13 cellular contexts compared by ENCODE assay signal in the genomic region with DNA sequence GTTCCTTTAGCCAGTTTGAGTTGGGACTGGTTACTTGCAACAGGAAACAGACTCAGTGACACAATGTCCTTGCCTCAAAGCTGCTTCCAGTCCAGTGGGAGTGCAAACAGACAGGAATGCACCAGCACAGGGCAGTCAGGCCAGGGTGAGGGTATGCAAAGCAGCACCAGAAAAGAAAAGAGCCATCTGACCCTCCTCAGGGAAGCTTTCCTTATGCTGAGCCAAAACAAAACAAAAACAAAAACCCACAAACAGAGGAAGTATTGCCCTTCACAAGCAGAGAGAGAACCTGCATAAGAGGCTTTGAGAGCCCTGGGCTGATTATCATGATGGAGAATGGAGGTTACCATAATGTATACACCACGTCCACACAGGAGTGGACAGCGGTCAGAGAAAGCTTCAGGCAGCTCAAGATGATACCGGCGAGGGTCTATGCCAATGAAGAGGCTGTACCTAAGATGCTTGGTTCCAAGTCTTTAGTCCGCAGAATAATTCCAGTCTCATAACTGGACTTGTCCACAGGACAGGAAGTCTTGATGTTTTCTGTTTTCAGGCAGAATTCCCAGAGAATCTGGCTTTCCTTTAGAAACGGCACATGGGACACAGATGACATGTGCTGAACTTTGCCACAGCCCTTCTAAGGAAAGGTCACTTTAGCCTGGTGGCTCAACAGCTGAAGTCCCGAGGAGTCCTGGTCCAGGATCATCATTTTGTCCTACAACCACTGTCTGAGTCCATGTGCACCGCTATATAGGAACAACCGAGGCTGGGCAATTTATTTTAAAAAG.
DNase-seq lines count a peak whose midpoint lies in the region; ATAC-seq lines count a peak whose summit lies in the region.
"Had no signal": no experiment of that assay in that cellular context is flagged by ENCODE, and none has a peak within 500 bp of the region (broad histone marks: within the 10 kb centered on the region; RNA-seq: fewer than 3 reads in every experiment).

No MANE protein-coding gene starts in this region.

- H4K20me1 ChIP-seq in BLaER1 treated with 17β-estradiol and CSF1 and Interleukin-3, amounts not matched to agents 10 nM and 100 nM = peaks cover 0 to 100% (median 0%) of the 10 kb centered on the region in 11 experiments; a peak in 7 of 22 replicates

- H3K27me3 Mint-ChIP-seq in dendritic cell treated with granulocyte-macrophage colony-stimulating factor and Interleukin-4, amounts not matched to agents 40 ng/mL and 50 ng/mL, for 4 days = no peaks in the 10 kb centered on the region

- H3K4me3 Mint-ChIP-seq in dendritic cell treated with granulocyte-macrophage colony-stimulating factor and Interleukin-4, amounts not matched to agents 40 ng/mL and 50 ng/mL, for 4 days = no peak overlapping the region
- H3K4me3 Mint-ChIP-seq: activated T-helper 17 cell treated with anti-CD3 and anti-CD28 coated beads, Interleukin-2, amount 50 U/mL, for 72 hours; central memory CD8-positive, alpha-beta T cell had no signal

- no peak overlapping the region for H3K9ac ChIP-seq in BLaER1 treated with 17β-estradiol and CSF1 and Interleukin-3, amounts not matched to agents 10 nM and 100 nM

- peaks cover 0 to 12% (median 0%) of the 10 kb centered on the region in 11 experiments; a peak in 4 of 22 replicates for H3K9me3 ChIP-seq in BLaER1 treated with 17β-estradiol and CSF1 and Interleukin-3, amounts not matched to agents 10 nM and 100 nM (replicated peaks in 1 of 11)

- no peaks in the 10 kb centered on the region for H3K27me3 ChIP-seq in BLaER1 treated with 17β-estradiol and CSF1 and Interleukin-3, amounts not matched to agents 10 nM and 100 nM

- H3K4me2 ChIP-seq in BLaER1 treated with 17β-estradiol and CSF1 and Interleukin-3, amounts not matched to agents 10 nM and 100 nM = peak overlapping the region; percentile 1 to 71 (median 53); a peak in 18 of 22 replicates

- no peak for DNase-seq in NCI-H1048 (lab: John Stamatoyannopoulos, UW)
- no peak for DNase-seq in NCI-H526 treated with DMSO at 0.1 percent for 48 hours (lab: John Stamatoyannopoulos, UW)
- no peak for DNase-seq in dermis blood vessel endothelial cell
- DNase-seq in substantia nigra (lab: John Stamatoyannopoulos, UW) = no peak
- DNase-seq: activated CD4-positive, CD25-positive, alpha-beta regulatory T cell; NCI-H510A treated with DMSO at 0.1 percent for 48 hours; stimulated activated naive CD4-positive, alpha-beta T cell had no signal

- intact Hi-C loops in dendritic cell treated with granulocyte-macrophage colony-stimulating factor and Interleukin-4, amounts not matched to agents 40 ng/mL and 50 ng/mL, for 4 days (cut with micrococcal nuclease) = no loop called here

- H3K36me3 ChIP-seq in BLaER1 treated with 17β-estradiol and CSF1 and Interleukin-3, amounts not matched to agents 10 nM and 100 nM = peaks cover 23 to 100% (median 35%) of the 10 kb centered on the region in 11 experiments; a peak in 21 of 22 replicates

- ATAC-seq in GM19328 (IDR thresholded peaks at IDR 0.05; ENCODE audit: unreplicated experiment) = peak; percentile 67
- peak; percentile 77 for ATAC-seq in HG02884 (IDR thresholded peaks at IDR 0.05; ENCODE audit: unreplicated experiment)
- ATAC-seq: activated T-helper 17 cell treated with anti-CD3 and anti-CD28 coated beads, Interleukin-2, amount 50 U/mL, for 72 hours had no signal

- peak overlapping the region; percentile 30 for H3K27ac Mint-ChIP-seq in dendritic cell treated with granulocyte-macrophage colony-stimulating factor and Interleukin-4, amounts not matched to agents 40 ng/mL and 50 ng/mL, for 4 days
- H3K27ac Mint-ChIP-seq: activated T-helper 17 cell treated with anti-CD3 and anti-CD28 coated beads, Interleukin-2, amount 50 U/mL, for 72 hours had no signal

- peaks cover 14% of the 10 kb centered on the region for H3K4me1 Mint-ChIP-seq in dendritic cell treated with granulocyte-macrophage colony-stimulating factor and Interleukin-4, amounts not matched to agents 40 ng/mL and 50 ng/mL, for 4 days (ENCODE audit: low read depth)
- H3K4me1 Mint-ChIP-seq: activated T-helper 17 cell treated with anti-CD3 and anti-CD28 coated beads, Interleukin-2, amount 50 U/mL, for 72 hours; central memory CD8-positive, alpha-beta T cell had no signal

- H3K4me1 ChIP-seq in BLaER1 treated with 17β-estradiol and CSF1 and Interleukin-3, amounts not matched to agents 10 nM and 100 nM = peaks cover 30 to 66% (median 43%) of the 10 kb centered on the region in 10 experiments

- H3K36me3 Mint-ChIP-seq in dendritic cell treated with granulocyte-macrophage colony-stimulating factor and Interleukin-4, amounts not matched to agents 40 ng/mL and 50 ng/mL, for 4 days (ENCODE audit: low read depth) = peaks cover 81% of the 10 kb centered on the region

- no peak overlapping the region for H3K4me3 ChIP-seq in BLaER1 treated with 17β-estradiol and CSF1 and Interleukin-3, amounts not matched to agents 10 nM and 100 nM

- 0 out of 22 replicates have a peak overlapping the region, but pooled peaks of 1 of the 11 experiments have one; percentile 1 for H3K27ac ChIP-seq in BLaER1 treated with 17β-estradiol and CSF1 and Interleukin-3, amounts not matched to agents 10 nM and 100 nM
- H3K27ac ChIP-seq in substantia nigra (ENCODE audit: low read depth, low read length, poor library complexity, severe bottlenecking) = no peak overlapping the region

- H3K9me3 Mint-ChIP-seq in dendritic cell treated with granulocyte-macrophage colony-stimulating factor and Interleukin-4, amounts not matched to agents 40 ng/mL and 50 ng/mL, for 4 days = no peaks in the 10 kb centered on the region
